In the genomic region with DNA sequence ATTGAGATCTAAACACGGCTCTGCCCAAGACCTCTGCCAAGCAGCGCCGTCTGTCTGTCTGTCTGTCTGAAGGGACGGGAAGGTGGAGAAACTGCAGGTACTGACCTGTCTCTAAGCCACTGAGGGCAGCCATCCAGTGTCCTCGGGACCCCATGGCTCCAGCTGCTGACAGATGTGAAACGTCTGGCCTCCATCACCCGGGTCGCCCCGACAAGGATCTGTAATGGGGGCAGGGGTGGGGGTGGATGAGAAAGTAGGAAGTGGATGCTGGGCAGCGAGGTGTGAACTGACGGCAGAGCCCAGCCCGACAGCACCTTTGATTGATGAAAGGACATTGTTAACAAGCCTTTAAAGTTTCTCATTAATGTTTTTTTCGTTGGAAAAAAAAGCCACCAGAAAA, we compare ENCODE assay signal across 12 cellular contexts.
"Had no signal": no experiment of that assay in that cellular context is flagged by ENCODE, and none has a peak within 500 bp of the region (broad histone marks: within the 10 kb centered on the region; RNA-seq: fewer than 3 reads in every experiment).

No MANE protein-coding gene starts in this region.

- H3K27me3 ChIP-seq: adrenal gland, hepatocyte had no signal

- H3K79me2 ChIP-seq: hepatocyte had no signal

- H3K9me3 Mint-ChIP-seq: activated T-helper 1 cell treated with anti-CD3 and anti-CD28 coated beads, Interleukin-12 subunit alpha, Interleukin-12 subunit beta, Interleukin-2, Interleukin-4 antibody, amounts not matched to agents 30 ng/mL and 10 ng/mL and 1 ng/mL, durations not matched to agents 14 hours and 24 hours and 36 hours; naive B cell; stimulated activated naive CD8-positive, alpha-beta T cell treated with anti-CD3 and anti-CD28 coated beads, Interleukin-15, Interleukin-2, amounts not matched to agents 100 ng/mL and 50 ng/mL, for 24 hours; T-helper 1 cell treated with Interleukin-12 subunit alpha and Interleukin-12 subunit beta and Interleukin-4 antibody, amounts not matched to agents 30 μg/mL and 1 μg/mL, for 36 hours had no signal

- H3K4me3 ChIP-seq: adrenal gland, hepatocyte, lung had no signal

- H2AFZ ChIP-seq: hepatocyte had no signal

- H3K27ac ChIP-seq: adrenal gland, hepatocyte had no signal

- H3K27me3 Mint-ChIP-seq: activated naive CD4-positive, alpha-beta T cell treated with anti-CD3 and anti-CD28 coated beads, Interleukin-2, amount 10 ng/mL, durations not matched to agents 7 days and 5 days; naive B cell; stimulated activated naive CD8-positive, alpha-beta T cell treated with anti-CD3 and anti-CD28 coated beads, Interleukin-15, Interleukin-2, amounts not matched to agents 100 ng/mL and 50 ng/mL, for 24 hours had no signal

- H3K4me1 ChIP-seq: adrenal gland had no signal

- H3K27ac Mint-ChIP-seq: activated naive CD4-positive, alpha-beta T cell treated with anti-CD3 and anti-CD28 coated beads, Interleukin-2, amount 10 ng/mL, durations not matched to agents 7 days and 5 days; activated T-helper 1 cell treated with anti-CD3 and anti-CD28 coated beads, Interleukin-12 subunit alpha, Interleukin-12 subunit beta, Interleukin-2, Interleukin-4 antibody, amounts not matched to agents 30 ng/mL and 10 ng/mL and 1 ng/mL, durations not matched to agents 14 hours and 24 hours and 36 hours; naive B cell; stimulated activated naive CD8-positive, alpha-beta T cell treated with anti-CD3 and anti-CD28 coated beads, Interleukin-15, Interleukin-2, amounts not matched to agents 100 ng/mL and 50 ng/mL, for 24 hours; T-helper 1 cell treated with Interleukin-12 subunit alpha and Interleukin-12 subunit beta and Interleukin-4 antibody, amounts not matched to agents 30 μg/mL and 1 μg/mL, for 36 hours had no signal

- H3K4me1 Mint-ChIP-seq: activated naive CD4-positive, alpha-beta T cell treated with anti-CD3 and anti-CD28 coated beads, Interleukin-2, amount 10 ng/mL, durations not matched to agents 7 days and 5 days had no signal

- H3K36me3 ChIP-seq: adrenal gland had no signal

- H3K4me2 ChIP-seq: hepatocyte had no signal

- H3K4me3 Mint-ChIP-seq: activated naive CD4-positive, alpha-beta T cell treated with anti-CD3 and anti-CD28 coated beads, Interleukin-2, amount 10 ng/mL, durations not matched to agents 7 days and 5 days; activated T-helper 1 cell treated with anti-CD3 and anti-CD28 coated beads, Interleukin-12 subunit alpha, Interleukin-12 subunit beta, Interleukin-2, Interleukin-4 antibody, amounts not matched to agents 30 ng/mL and 10 ng/mL and 1 ng/mL, durations not matched to agents 14 hours and 24 hours and 36 hours; naive B cell; stimulated activated naive CD8-positive, alpha-beta T cell treated with anti-CD3 and anti-CD28 coated beads, Interleukin-15, Interleukin-2, amounts not matched to agents 100 ng/mL and 50 ng/mL, for 24 hours; T-helper 1 cell treated with Interleukin-12 subunit alpha and Interleukin-12 subunit beta and Interleukin-4 antibody, amounts not matched to agents 30 μg/mL and 1 μg/mL, for 36 hours had no signal

- H3K9me3 ChIP-seq: adrenal gland had no signal

- DNase-seq: activated CD4-positive, alpha-beta T cell treated with anti-CD3 and anti-CD28 coated beads, Interleukin-2, amount 50 U/mL, for 4 hours; activated naive CD4-positive, alpha-beta T cell treated with anti-CD3 and anti-CD28 coated beads, Interleukin-2, amount 10 ng/mL, durations not matched to agents 7 days and 5 days; caudate nucleus; naive B cell; SHP77; stimulated activated CD4-positive, alpha-beta T cell treated with anti-CD3 and anti-CD28 coated beads, Interleukin-4, amount 100 ng/mL, for 1 hour had no signal
